Comparison of ENCODE assay signal across 6 cellular contexts in the genomic region with DNA sequence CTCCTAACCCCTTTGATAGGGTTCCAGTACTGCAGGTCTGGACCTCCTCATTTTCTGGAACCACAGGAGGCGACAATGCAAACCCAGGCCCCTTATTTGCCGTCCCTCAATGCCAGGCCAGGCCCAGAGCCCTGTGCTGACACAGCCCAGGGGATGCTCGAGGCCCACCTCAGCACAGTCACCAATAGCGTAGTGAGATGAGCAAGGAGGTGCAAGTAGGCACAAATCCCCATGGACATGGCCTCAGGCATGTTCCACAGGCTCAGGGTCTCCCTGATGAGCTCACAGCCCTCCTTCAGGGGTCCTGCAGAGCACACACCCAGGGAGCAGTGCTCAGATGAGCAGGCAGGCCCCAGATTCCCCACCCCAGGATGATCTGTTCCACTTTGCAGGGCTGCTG. TPM values are rescaled to one million over a fixed set of nuclear protein-coding genes. Genes with fewer than 3 reads are reported as not detected.
"Had no signal": no experiment of that assay in that cellular context is flagged by ENCODE, and none has a peak within 500 bp of the region (broad histone marks: within the 10 kb centered on the region; RNA-seq: fewer than 3 reads in every experiment).

No MANE protein-coding gene starts in this region.

RNA-seq across cellular contexts. Expression of gene DBET, which starts 5.3 kb away (rescaled TPM):
- total RNA-seq: HepG2, HT-29, HT1080, IMR-90, K562 had no signal
- polyA plus RNA-seq: HepG2, IgD-negative memory B cell, IMR-90, K562 had no signal

RNA-seq across cellular contexts. Expression of gene FRG2, which starts 31.9 kb away (rescaled TPM):
- total RNA-seq: HepG2, HT-29, IMR-90 had no signal
- polyA plus RNA-seq: HepG2, IgD-negative memory B cell, IMR-90 had no signal
